17 cellular contexts compared by ENCODE assay signal in genomic region chr20:23609486-23610109, GRCh38. TPM values are rescaled to one million over a fixed set of nuclear protein-coding genes. Genes with fewer than 3 reads are reported as not detected.
DNase-seq lines count a peak whose midpoint lies in the region; ATAC-seq, FAIRE-seq and TF ChIP-seq lines count a peak whose summit lies in the region.
"Had no signal": no experiment of that assay in that cellular context is flagged by ENCODE, and none has a peak within 500 bp of the region (broad histone marks: within the 10 kb centered on the region; RNA-seq: fewer than 3 reads in every experiment).

No MANE protein-coding gene starts in this region.

- no peak overlapping the region for H3K4me2 ChIP-seq in mesendoderm (ENCODE audit: low read length)
- H3K4me2 ChIP-seq: GM23338 had no signal

- FAIRE-seq in D721Med (lab: Jason Lieb, UNC): no peak
- FAIRE-seq: GM12878, GM18507 had no signal

- H3K4ac ChIP-seq in mesendoderm (ENCODE audit: low read depth, low read length): no peak overlapping the region

- H2BK15ac ChIP-seq in mesendoderm (replicated peaks; ENCODE audit: low read depth): no peak overlapping the region

- H3K27me3 ChIP-seq in NT2/D1 (ENCODE audit: insufficient read depth, insufficient read length) (no peaks in the 10 kb centered on the region), mesendoderm (ENCODE audit: insufficient read depth, low read length, poor library complexity) (no peaks in the 10 kb centered on the region)

- DNase-seq in ELF-1 (ENCODE audit: low read depth, low spot score) (peak; percentile 62), NT2/D1 (ENCODE audit: low read depth, low spot score) (peak; percentile 25), choroid plexus epithelial cell (ENCODE audit: low read depth) (peak; percentile 57), mesendoderm (peak; percentile 47), nucleus accumbens (lab: John Stamatoyannopoulos, UW) (no peak), D721Med (ENCODE audit: insufficient read length, low spot score) (no peak)
- DNase-seq: BE2C; CD4-positive, alpha-beta memory T cell; DMS153; DND-41; H7 had no signal

- no peaks in the 10 kb centered on the region for H3K79me2 ChIP-seq in mesendoderm (ENCODE audit: control insufficient read depth, insufficient read depth, low read length)

- no peak overlapping the region for H3K27ac ChIP-seq in mesendoderm (ENCODE audit: low read depth, low read length)
- H3K27ac ChIP-seq: C4-2B had no signal

- no CpG with 5 or more reads among the region's 5 CpGs for WGBS in mesendoderm (ENCODE audit: extremely low coverage, insufficient coverage, low lambda C conversion rate)

- no peak overlapping the region for H3K56ac ChIP-seq in mesendoderm (ENCODE audit: low read length)

- no peak overlapping the region for H3K18ac ChIP-seq in mesendoderm (ENCODE audit: low read length)

- TF ChIP-seq CTCF in choroid plexus epithelial cell (conservative IDR thresholded peaks at IDR 0.05; ENCODE audit: low read depth, low read length) (no peak), D721Med (IDR thresholded peaks at IDR 0.05; ENCODE audit: insufficient read depth, missing control alignments) (no peak)

- no peaks in the 10 kb centered on the region for H3K79me1 ChIP-seq in mesendoderm (ENCODE audit: low read length)

- no peak overlapping the region for H2BK5ac ChIP-seq in mesendoderm (ENCODE audit: low read length)

- ATAC-seq in HG03159 (IDR thresholded peaks at IDR 0.05; ENCODE audit: unreplicated experiment) (no peak), SK-N-SH treated with all-trans-retinoic acid at 6 μM for 48 hours (no peak)
- ATAC-seq: GM12878, GM23338 had no signal

- no peak overlapping the region for H3K23ac ChIP-seq in mesendoderm (ENCODE audit: low read length)

- no peak overlapping the region for H4K5ac ChIP-seq in mesendoderm (ENCODE audit: low read length)

- no peak overlapping the region for H2AK5ac ChIP-seq in mesendoderm (ENCODE audit: low read length)

- no peaks in the 10 kb centered on the region for H3K9me3 ChIP-seq in NT2/D1 (ENCODE audit: insufficient read depth, low read length)
- H3K9me3 ChIP-seq: BE2C had no signal

- H3K4me3 ChIP-seq in NT2/D1 (ENCODE audit: insufficient read length, low read depth): no peak overlapping the region
- no peak overlapping the region for H3K4me3 ChIP-seq in choroid plexus epithelial cell (ENCODE audit: low read depth, low read length)
- no peak overlapping the region for H3K4me3 ChIP-seq in mesendoderm (ENCODE audit: low read length)
- H3K4me3 ChIP-seq: GM12878, GM23338 had no signal

- H3K9ac ChIP-seq in NT2/D1 (ENCODE audit: insufficient read length, low read depth) (no peak overlapping the region), mesendoderm (ENCODE audit: low read length) (no peak overlapping the region)

- no peaks in the 10 kb centered on the region for H3K4me1 ChIP-seq in NT2/D1 (ENCODE audit: insufficient read depth, insufficient read length)
- H3K4me1 ChIP-seq in mesendoderm (ENCODE audit: control insufficient read depth, low read depth, low read length): no peaks in the 10 kb centered on the region
- H3K4me1 ChIP-seq: BE2C had no signal

- H3K36me3 ChIP-seq in NT2/D1 (ENCODE audit: insufficient read depth, insufficient read length, low read length) (no peaks in the 10 kb centered on the region), mesendoderm (ENCODE audit: control insufficient read depth, insufficient read depth, low read length) (no peaks in the 10 kb centered on the region)
- H3K36me3 ChIP-seq: BE2C had no signal

- H2BK120ac ChIP-seq in mesendoderm (ENCODE audit: low read depth, low read length): no peak overlapping the region

- H4K8ac ChIP-seq in mesendoderm (ENCODE audit: low read depth, low read length): no peak overlapping the region

TF ChIP-seq in SK-N-SH treated with all-trans-retinoic acid at 6 μM for 48 hours, 23 proteins besides CTCF, POLR2A, EP300 and RAD21:
- TF ChIP-seq ZNF8 (CRISPR knock-in tag; IDR thresholded peaks at IDR 0.05) (no peak), CREB5 (CRISPR knock-in tag; IDR thresholded peaks at IDR 0.05; ENCODE audit: low read depth) (no peak), PATZ1 (CRISPR knock-in tag; IDR thresholded peaks at IDR 0.05; ENCODE audit: borderline replicate concordance) (no peak), RARB (CRISPR knock-in tag; IDR thresholded peaks at IDR 0.05) (no peak), ZFP30 (CRISPR knock-in tag; IDR thresholded peaks at IDR 0.05) (no peak), POU6F1 (CRISPR knock-in tag; IDR thresholded peaks at IDR 0.05; ENCODE audit: borderline replicate concordance, low read depth) (no peak), ZNF70 (CRISPR knock-in tag; IDR thresholded peaks at IDR 0.05) (no peak), ESRRG (CRISPR knock-in tag; IDR thresholded peaks at IDR 0.05) (no peak), CSDC2 (CRISPR knock-in tag; IDR thresholded peaks at IDR 0.05) (no peak), OSR1 (CRISPR knock-in tag; IDR thresholded peaks at IDR 0.05) (no peak), ZNF565 (CRISPR knock-in tag; conservative IDR thresholded peaks at IDR 0.05; ENCODE audit: low read depth) (no peak)
TF ChIP-seq in SK-N-SH treated with all-trans-retinoic acid at 6 μM for 48 hours: peak in this region for 0.

RNA-seq across cellular contexts. Expression of gene CST9, which starts 3.9 kb away (rescaled TPM):
- not detected for polyA plus RNA-seq in mesendoderm (2013, experiment 1 of 2)
- polyA plus RNA-seq in mesendoderm (2013, experiment 2 of 2): 0.03 TPM
- polyA plus RNA-seq: CD4-positive, alpha-beta memory T cell; GM12878; GM23338 had no signal

RNA-seq across cellular contexts. Expression of gene CST3, which starts 28.2 kb away (rescaled TPM):
- polyA plus RNA-seq in mesendoderm (2013, experiment 1 of 2): 24.4 TPM
- 24.4 TPM for polyA plus RNA-seq in mesendoderm (2013, experiment 2 of 2)

RNA-seq across cellular contexts. Expression of gene CST9L, which starts 41.3 kb away (rescaled TPM):
- not detected for polyA plus RNA-seq in mesendoderm (2013, experiment 1 of 2)
- not detected for polyA plus RNA-seq in mesendoderm (2013, experiment 2 of 2)
- polyA plus RNA-seq: CD4-positive, alpha-beta memory T cell; GM12878; GM23338 had no signal

Comparison
In these comparisons a context has a peak if more than half of its experiments do, and no peak if none do; other contexts are left out.
1. DNase-seq: peak in ELF-1 (single experiment), NT2/D1 (single experiment), choroid plexus epithelial cell (single experiment) and mesendoderm (single experiment); none in nucleus accumbens (0 of 56) and D721Med (single experiment).